9 cellular contexts compared by ENCODE assay signal in the genomic region with DNA sequence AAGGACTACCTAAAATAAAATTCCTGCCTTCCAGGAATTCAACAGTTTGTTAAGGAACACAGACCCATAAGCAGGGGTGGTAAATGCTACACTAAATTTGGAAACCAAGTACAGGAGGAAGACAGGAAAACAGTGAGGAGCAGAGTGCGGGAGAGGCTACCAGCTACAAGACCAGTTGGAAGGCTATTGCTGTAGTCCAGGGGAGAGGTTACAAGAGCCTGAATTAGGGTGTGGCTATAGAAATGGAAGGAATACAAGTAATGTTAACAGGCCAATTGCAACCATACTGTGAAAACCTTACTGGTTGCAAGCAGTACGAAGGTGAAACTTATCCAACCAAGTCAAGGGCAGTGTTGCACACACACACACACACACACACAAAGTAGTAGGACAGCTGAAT. TPM values are rescaled to one million over a fixed set of nuclear protein-coding genes. Genes with fewer than 3 reads are reported as not detected.
DNase-seq lines count a peak whose midpoint lies in the region; ATAC-seq, FAIRE-seq and TF ChIP-seq lines count a peak whose summit lies in the region.
"Had no signal": no experiment of that assay in that cellular context is flagged by ENCODE, and none has a peak within 500 bp of the region (broad histone marks: within the 10 kb centered on the region; RNA-seq: fewer than 3 reads in every experiment).

No MANE protein-coding gene starts in this region.

- no peaks in the 10 kb centered on the region for H4K20me1 ChIP-seq in keratinocyte (ENCODE audit: control insufficient read depth, extremely low read depth, insufficient read depth, low read length)

- H3K4me3 ChIP-seq in cardiac muscle cell (peak overlapping the region; percentile 58), right atrium auricular region (peak overlapping the region in 1 of 2 donors; percentile 71), keratinocyte (ENCODE audit: control insufficient read depth in 2 of 3, extremely low read depth in 1 of 3, insufficient read depth in 2 of 3, low read depth in 1 of 3, low read length in 3 of 3) (peak overlapping the region in 2 of 3 experiments; percentile 87 to 88), transverse colon (peak overlapping the region in 2 of 4 donors; percentile 87)

- H3K27me3 ChIP-seq in cardiac muscle cell (peaks cover 6% of the 10 kb centered on the region), right atrium auricular region (no peaks in the 10 kb centered on the region), keratinocyte (ENCODE audit: control insufficient read depth, extremely low read depth, insufficient read depth, low read length) (no peaks in the 10 kb centered on the region), transverse colon (peaks cover 5% of the 10 kb centered on the region)

- CTCF ChIA-PET in activated CD8-positive, alpha-beta T cell treated with anti-CD3 and anti-CD28 coated beads for 36 hours (lab: Charles Lee), result interaction anchor here (1.3 to 2.5 kb wide), 4 partner anchors 12 to 98 kb away, joined by 3 to 11 read pairs (median 4); a partner anchor contains a TSS

- 46 to 55% methylated on average over 1 to 2 of the region's 2 CpGs for WGBS in transverse colon (ENCODE audit: low coverage in 1 of 2), 2 donors

- dilution Hi-C loops in keratinocyte (cut with MboI; ENCODE audit: extremely low pct_ligation_motif_present, low sequenced_read_pairs), result no loop called here

- no peak for TF ChIP-seq POLR2A in transverse colon (IDR thresholded peaks at IDR 0.05)

- no peaks in the 10 kb centered on the region for H3K36me3 ChIP-seq in cardiac muscle cell
- no peaks in the 10 kb centered on the region for H3K36me3 ChIP-seq in right atrium auricular region
- peaks cover 0 to 3% of the 10 kb centered on the region in 2 experiments for H3K36me3 ChIP-seq in keratinocyte (ENCODE audit: control insufficient read depth in 2 of 2, extremely low read depth in 1 of 2, insufficient read depth in 2 of 2, low read length in 2 of 2)
- peaks cover 0 to 5% (median 0%) of the 10 kb centered on the region in 4 donors for H3K36me3 ChIP-seq in transverse colon

- H3K9me3 ChIP-seq in cardiac muscle cell (ENCODE audit: low read depth), result no peaks in the 10 kb centered on the region
- no peaks in the 10 kb centered on the region for H3K9me3 ChIP-seq in right atrium auricular region
- no peaks in the 10 kb centered on the region for H3K9me3 ChIP-seq in keratinocyte (ENCODE audit: control insufficient read depth, low read depth, low read length)
- no peaks in the 10 kb centered on the region for H3K9me3 ChIP-seq in transverse colon

- peak; percentile 53 for FAIRE-seq in keratinocyte (lab: Jason Lieb, UNC)
- FAIRE-seq in frontal cortex (lab: Jason Lieb, UNC), result no peak

- peak overlapping the region; percentile 100 for H2AFZ ChIP-seq in keratinocyte (ENCODE audit: control insufficient read depth, low read length)

- H3K27ac ChIP-seq in cardiac muscle cell (no peak overlapping the region), right atrium auricular region (peak overlapping the region in 1 of 2 donors; percentile 96), keratinocyte (ENCODE audit: control insufficient read depth, insufficient read depth, low read length) (peak overlapping the region; percentile 95), transverse colon (peak overlapping the region; percentile 96 to 97 (median 97))

- in situ Hi-C loops in transverse colon (cut with MboI; ENCODE audit: low pct_ligation_motif_present in 1 of 4, low pct_unique_long_range_greater_than_20kb in 1 of 4, low sequenced_read_pairs in 3 of 4), result no loop called here

- POLR2A ChIA-PET in activated CD8-positive, alpha-beta T cell treated with anti-CD3 and anti-CD28 coated beads for 36 hours (lab: Charles Lee), result interaction anchor here (0.9 to 4.4 kb wide), 3 partner anchors 12 to 142 kb away, joined by 3 to 46 read pairs (median 6); a partner anchor contains a TSS

- no peak overlapping the region for H3K27ac Mint-ChIP-seq in activated CD8-positive, alpha-beta T cell treated with anti-CD3 and anti-CD28 coated beads for 36 hours

- H3K79me2 ChIP-seq in keratinocyte (ENCODE audit: control insufficient read depth, insufficient read depth, low read length), result peaks cover 39% of the 10 kb centered on the region

- H3K36me3 Mint-ChIP-seq in activated CD8-positive, alpha-beta T cell treated with anti-CD3 and anti-CD28 coated beads for 36 hours (ENCODE audit: low read depth), result peaks cover 10% of the 10 kb centered on the region

- TF ChIP-seq EP300 in transverse colon (IDR thresholded peaks at IDR 0.05; ENCODE audit: low read depth), result no peak

- no peak for ATAC-seq in activated CD8-positive, alpha-beta T cell treated with anti-CD3 and anti-CD28 coated beads for 36 hours
- ATAC-seq in HG03432 (IDR thresholded peaks at IDR 0.05; ENCODE audit: unreplicated experiment), result no peak

- no peak overlapping the region for H3K9ac ChIP-seq in keratinocyte (ENCODE audit: control insufficient read depth, extremely low read depth, insufficient read depth, low read length)

- H3K4me1 ChIP-seq in cardiac muscle cell (ENCODE audit: low read depth), result peaks cover 17% of the 10 kb centered on the region
- peaks cover 0 to 29% of the 10 kb centered on the region in 2 donors for H3K4me1 ChIP-seq in right atrium auricular region
- H3K4me1 ChIP-seq in keratinocyte (ENCODE audit: control insufficient read depth, extremely low read depth, insufficient read depth, low read length), result peaks cover 28% of the 10 kb centered on the region
- H3K4me1 ChIP-seq in transverse colon, result peaks cover 10 to 30% (median 28%) of the 10 kb centered on the region in 4 donors

- no peaks in the 10 kb centered on the region for H3K9me1 ChIP-seq in keratinocyte (ENCODE audit: control insufficient read depth, extremely low read depth, insufficient read depth, low read length)

- peak overlapping the region; percentile 98 for H3K4me2 ChIP-seq in keratinocyte (ENCODE audit: control insufficient read depth, extremely low read depth, insufficient read depth, low read depth, low read length)

- no peaks in the 10 kb centered on the region for H3K9me3 Mint-ChIP-seq in activated CD8-positive, alpha-beta T cell treated with anti-CD3 and anti-CD28 coated beads for 36 hours

- peak overlapping the region; percentile 86 for H3K4me3 Mint-ChIP-seq in activated CD8-positive, alpha-beta T cell treated with anti-CD3 and anti-CD28 coated beads for 36 hours

- TF ChIP-seq CTCF in cardiac muscle cell (IDR thresholded peaks at IDR 0.05; ENCODE audit: low read depth, low read length) (no peak), right atrium auricular region (IDR thresholded peaks at IDR 0.05) (no peak), keratinocyte (optimal IDR thresholded peaks at IDR 0.05 in 1 of 3, IDR thresholded peaks at IDR 0.05 in 1 of 3, conservative IDR thresholded peaks at IDR 0.05 in 1 of 3; ENCODE audit: extremely low read depth in 1 of 3, insufficient read depth in 2 of 3, low read length in 3 of 3) (no peak), transverse colon (IDR thresholded peaks at IDR 0.05) (no peak)
- TF ChIP-seq CTCF in activated CD8-positive, alpha-beta T cell treated with anti-CD3 and anti-CD28 coated beads for 36 hours (IDR thresholded peaks at IDR 0.05), result no peak

- no peak for DNase-seq in cardiac muscle cell (ENCODE audit: low read depth in 1 of 2, low spot score in 1 of 2)
- no peak for DNase-seq in right atrium auricular region (ENCODE audit: low spot score)
- DNase-seq in activated CD8-positive, alpha-beta T cell treated with anti-CD3 and anti-CD28 coated beads for 36 hours, result no peak
- no peak for DNase-seq in keratinocyte (ENCODE audit: low read depth, low spot score)
- no peak for DNase-seq in transverse colon
- DNase-seq in frontal cortex (ENCODE audit: low spot score in 2 of 2), result no peak
- DNase-seq in NCI-H446 treated with DMSO at 0.1 percent for 48 hours (lab: John Stamatoyannopoulos, UW), result no peak
- DNase-seq: KBM-7 had no signal

- intact Hi-C loops in activated CD8-positive, alpha-beta T cell treated with anti-CD3 and anti-CD28 coated beads for 36 hours (cut with micrococcal nuclease), result loop anchor here (5.0 to 10.0 kb wide), 2 partner anchors 49 to 141 kb away; a partner anchor contains a TSS
- intact Hi-C loops in transverse colon (cut with DNase I; ENCODE audit: low total_unique reads), result no loop called here

- peaks cover 3% of the 10 kb centered on the region for H3K27me3 Mint-ChIP-seq in activated CD8-positive, alpha-beta T cell treated with anti-CD3 and anti-CD28 coated beads for 36 hours

- peaks cover 26% of the 10 kb centered on the region for H3K4me1 Mint-ChIP-seq in activated CD8-positive, alpha-beta T cell treated with anti-CD3 and anti-CD28 coated beads for 36 hours (ENCODE audit: low read depth)

RNA-seq across cellular contexts. Expression of a gene that starts 0.9 kb away (rescaled TPM):
- total RNA-seq in cardiac muscle cell (29.0 and 33.9 TPM in 2 replicates), right atrium auricular region (10 to 100 TPM; 28.6 to 33.8 TPM), transverse colon (10 to 100 TPM; 48.1 to 63.8 (median 60.3) TPM), frontal cortex (104 TPM)
- polyA plus RNA-seq in cardiac muscle cell (34.5 and 56.4 TPM in 2 replicates), keratinocyte (50.8 to 66.1 TPM (median 51.3 TPM) in 3 replicates)
- total RNA-seq in activated CD8-positive, alpha-beta T cell treated with anti-CD3 and anti-CD28 coated beads for 36 hours, result 10 to 100 TPM; 48.1 to 51.4 TPM
- polyA plus RNA-seq in keratinocyte (2011; ENCODE audit: low read depth), result 32.5 TPM
- 33.4 and 61.3 TPM in 2 replicates for polyA plus RNA-seq in keratinocyte (2011; cell fraction: cytosol; rRNA removed)
- 59.0 and 62.6 TPM in 2 replicates for polyA plus RNA-seq in keratinocyte (2011; cell fraction: nucleus; rRNA removed)
- polyA plus RNA-seq in keratinocyte (2012; ENCODE audit: low replicate concordance), result 14.8 and 26.3 TPM in 2 replicates
- polyA minus RNA-seq in keratinocyte, result 174 to 240 TPM (median 199 TPM) in 3 replicates
- 57.2 TPM for polyA minus RNA-seq in keratinocyte (2011; cell fraction: cytosol; rRNA and poly(A)+ RNA removed)
- polyA minus RNA-seq in keratinocyte (2011; cell fraction: nucleus; rRNA and poly(A)+ RNA removed), result 61.0 and 115 TPM in 2 replicates

RNA-seq across cellular contexts. Expression of a gene that starts 11.5 kb away (rescaled TPM):
- total RNA-seq in cardiac muscle cell (9.3 and 11.1 TPM in 2 replicates), right atrium auricular region (1 to 10 TPM; 6.9 to 8.1 TPM), transverse colon (1 to 10 TPM in 3 of 4 donors, not detected in 1; 7.5 to 8.9 (median 7.8) TPM), frontal cortex (41.6 TPM)
- polyA plus RNA-seq in cardiac muscle cell (11.3 and 14.9 TPM in 2 replicates), keratinocyte (9.9 to 16.2 TPM (median 14.0 TPM) in 3 replicates)
- total RNA-seq in activated CD8-positive, alpha-beta T cell treated with anti-CD3 and anti-CD28 coated beads for 36 hours, result 10 to 100 TPM; 21.2 to 22.7 TPM
- 7.9 TPM for polyA plus RNA-seq in keratinocyte (2011; ENCODE audit: low read depth)
- 7.6 and 11.4 TPM in 2 replicates for polyA plus RNA-seq in keratinocyte (2011; cell fraction: cytosol; rRNA removed)
- 15.2 and 18.4 TPM in 2 replicates for polyA plus RNA-seq in keratinocyte (2011; cell fraction: nucleus; rRNA removed)
- polyA plus RNA-seq in keratinocyte (2012; ENCODE audit: low replicate concordance), result 6.3 and 10.5 TPM in 2 replicates
- 3.0 to 6.9 TPM (median 3.5 TPM) in 3 replicates for polyA minus RNA-seq in keratinocyte
- 6.3 TPM for polyA minus RNA-seq in keratinocyte (2011; cell fraction: cytosol; rRNA and poly(A)+ RNA removed)
- 5.1 and 9.5 TPM in 2 replicates for polyA minus RNA-seq in keratinocyte (2011; cell fraction: nucleus; rRNA and poly(A)+ RNA removed)

RNA-seq across cellular contexts. Expression of a gene that starts 54.0 kb away (rescaled TPM):
- not detected in 2 replicates for total RNA-seq in cardiac muscle cell
- polyA plus RNA-seq in cardiac muscle cell, result not detected in 2 replicates
- not detected for total RNA-seq in right atrium auricular region
- total RNA-seq in activated CD8-positive, alpha-beta T cell treated with anti-CD3 and anti-CD28 coated beads for 36 hours, result not detected
- polyA plus RNA-seq in keratinocyte, result not detected in 3 replicates
- polyA plus RNA-seq in keratinocyte (2011; ENCODE audit: low read depth), result not detected
- polyA plus RNA-seq in keratinocyte (2011; cell fraction: cytosol; rRNA removed), result not detected in 2 replicates
- polyA plus RNA-seq in keratinocyte (2011; cell fraction: nucleus; rRNA removed), result not detected in 2 replicates
- not detected in 2 replicates for polyA plus RNA-seq in keratinocyte (2012; ENCODE audit: low replicate concordance)
- polyA minus RNA-seq in keratinocyte, result not detected in 3 replicates
- polyA minus RNA-seq in keratinocyte (2011; cell fraction: cytosol; rRNA and poly(A)+ RNA removed), result not detected
- not detected in 2 replicates for polyA minus RNA-seq in keratinocyte (2011; cell fraction: nucleus; rRNA and poly(A)+ RNA removed)
- not detected for total RNA-seq in transverse colon
- not detected for total RNA-seq in frontal cortex
